18 cellular contexts compared by ENCODE assay signal in genomic region chr10:124596116-124596785, GRCh38.
"Had no signal": no experiment of that assay in that cellular context is flagged by ENCODE, and none has a peak within 500 bp of the region (broad histone marks: within the 10 kb centered on the region; RNA-seq: fewer than 3 reads in every experiment).

No MANE protein-coding gene starts in this region.

- ATAC-seq: esophagus mucosa, left lung, T-cell had no signal

- H3K4me1 ChIP-seq: adrenal gland, colonic mucosa, left lung, suprapubic skin had no signal

- H3K4me3 Mint-ChIP-seq: activated naive CD4-positive, alpha-beta T cell treated with anti-CD3 and anti-CD28 coated beads, Interleukin-2, amount 50 U/mL, for 24 hours; stimulated activated naive CD8-positive, alpha-beta T cell treated with anti-CD3 and anti-CD28 coated beads, Interleukin-15, Interleukin-2, amounts not matched to agents 100 ng/mL and 50 ng/mL, for 24 hours; T-cell; type B pancreatic cell had no signal

- H3K27ac ChIP-seq: adrenal gland, cardiac muscle cell, colonic mucosa, hepatocyte, left lung, ovary, suprapubic skin had no signal

- H2AFZ ChIP-seq: hepatocyte had no signal

- H3K27me3 Mint-ChIP-seq: activated naive CD4-positive, alpha-beta T cell treated with anti-CD3 and anti-CD28 coated beads, Interleukin-2, amount 50 U/mL, for 24 hours; stimulated activated naive CD8-positive, alpha-beta T cell treated with anti-CD3 and anti-CD28 coated beads, Interleukin-15, Interleukin-2, amounts not matched to agents 100 ng/mL and 50 ng/mL, for 24 hours; T-cell; type B pancreatic cell had no signal

- H3K79me2 ChIP-seq: hepatocyte had no signal

- H3K27me3 ChIP-seq: adrenal gland, cardiac muscle cell, colonic mucosa, hepatocyte, left lung, ovary, suprapubic skin had no signal

- H3K9me3 ChIP-seq: adrenal gland, colonic mucosa, ovary had no signal

- H3K36me3 ChIP-seq: adrenal gland, cardiac muscle cell, colonic mucosa, left lung, ovary, suprapubic skin had no signal

- H3K27ac Mint-ChIP-seq: activated naive CD4-positive, alpha-beta T cell treated with anti-CD3 and anti-CD28 coated beads, Interleukin-2, amount 50 U/mL, for 24 hours; stimulated activated naive CD8-positive, alpha-beta T cell treated with anti-CD3 and anti-CD28 coated beads, Interleukin-15, Interleukin-2, amounts not matched to agents 100 ng/mL and 50 ng/mL, for 24 hours; type B pancreatic cell had no signal

- H3K9me3 Mint-ChIP-seq: activated naive CD4-positive, alpha-beta T cell treated with anti-CD3 and anti-CD28 coated beads, Interleukin-2, amount 50 U/mL, for 24 hours; stimulated activated naive CD8-positive, alpha-beta T cell treated with anti-CD3 and anti-CD28 coated beads, Interleukin-15, Interleukin-2, amounts not matched to agents 100 ng/mL and 50 ng/mL, for 24 hours; type B pancreatic cell had no signal

- H3K4me2 ChIP-seq: hepatocyte had no signal

- H3K4me3 ChIP-seq: adrenal gland, cardiac muscle cell, colonic mucosa, hepatocyte, left lung, ovary, suprapubic skin had no signal

- FAIRE-seq: endometrium had no signal

- H3K36me3 Mint-ChIP-seq: type B pancreatic cell had no signal

- DNase-seq: activated CD4-positive, alpha-beta T cell treated with anti-CD3 and anti-CD28 coated beads, Interleukin-2, amount 50 U/mL, for 48 hours; islet precursor cell; mesenchymal stem cell; stimulated activated CD4-positive, alpha-beta T cell treated with anti-CD3 and anti-CD28 coated beads, Interleukin-15, amount 100 ng/mL, for 24 hours; stimulated activated CD4-positive, alpha-beta T cell treated with anti-CD3 and anti-CD28 coated beads, Interleukin-4, amount 100 ng/mL, for 1 hour; T-cell had no signal
